ENCODE assay signal across 8 cellular contexts in genomic region chr7:75156335-75156912, GRCh38.
DNase-seq lines count a peak whose midpoint lies in the region; ATAC-seq, FAIRE-seq and TF ChIP-seq lines count a peak whose summit lies in the region.
"Not testable (repeated sequence)": the region's sequence is repeated elsewhere in the genome, so short reads cannot be mapped to it uniquely, and the experiment has no call there.

No MANE protein-coding gene starts in this region.

- H3K27ac ChIP-seq in A673 (ENCODE audit: low read depth, low read length, poor library complexity, severe bottlenecking); GM12878 (ENCODE audit: control insufficient read depth, insufficient read depth): not testable (repeated sequence)
- H3K27ac ChIP-seq in KOPT-K1 (ENCODE audit: low read depth, low read length, poor library complexity, severe bottlenecking): peak overlapping the region; percentile 43

- H3K9me3 ChIP-seq in A673 (ENCODE audit: low read depth, low read length, poor library complexity, severe bottlenecking); KOPT-K1 (ENCODE audit: insufficient read depth, low read length, poor library complexity, severe bottlenecking); GM12878 (replicated peaks; ENCODE audit: control insufficient read depth, insufficient read depth, low read length): not testable (repeated sequence)

- WGBS in GM12878 (ENCODE audit: insufficient coverage, insufficient replicate concordance, low lambda C conversion rate, missing lambda C conversion rate): 15% methylated on average over 9 of the region's 37 CpGs

- not testable (repeated sequence) for TF ChIP-seq CTCF in A673 (conservative IDR thresholded peaks at IDR 0.05; ENCODE audit: low read depth, low read length); GM12878 (IDR thresholded peaks at IDR 0.05 in 2 of 3, conservative IDR thresholded peaks at IDR 0.05 in 1 of 3; ENCODE audit: control insufficient read depth in 2 of 3, extremely low read depth in 1 of 3, insufficient read depth in 1 of 3, low read depth in 3 of 3, low read length in 3 of 3); glutamatergic neuron (IDR thresholded peaks at IDR 0.05; ENCODE audit: partially characterized antibody, unreplicated experiment)

- ATAC-seq in GM21737 (IDR thresholded peaks at IDR 0.05; ENCODE audit: unreplicated experiment) (peak; percentile 2), GM12878 (peak; percentile 11; the same call in 1 of the 3 replicates), naive B cell (ENCODE audit: low read depth in 2 of 2) (peak; percentile 10 to 13)

- intact Hi-C loops in A673 (cut with micrococcal nuclease; ENCODE audit: unreplicated experiment); GM12878 (cut with micrococcal nuclease; ENCODE audit: unreplicated experiment): not testable (repeated sequence)

- H2AFZ ChIP-seq in GM12878 (ENCODE audit: control insufficient read depth, low read depth, low read length): not testable (repeated sequence)

- not testable (repeated sequence) for TF ChIP-seq POLR2A in GM12878 (IDR thresholded peaks at IDR 0.05; ENCODE audit: low read depth, low read length)

- H3K9ac ChIP-seq in GM12878 (ENCODE audit: control insufficient read depth, insufficient read depth, low read length): not testable (repeated sequence)

- SMC1A ChIA-PET in GM12878 (lab: Charles Lee; ENCODE audit: uncharacterized antibody, unreplicated experiment): not testable (repeated sequence)

- not testable (repeated sequence) for FAIRE-seq in GM12878 (lab: Jason Lieb, UNC)

- in situ Hi-C loops in GM12878 (cut with MboI): not testable (repeated sequence)

- not testable (repeated sequence) for H3K4me1 Mint-ChIP-seq in glutamatergic neuron (ENCODE audit: low read depth, unreplicated experiment); naive B cell

- H3K36me3 Mint-ChIP-seq in glutamatergic neuron (ENCODE audit: unreplicated experiment); naive B cell: not testable (repeated sequence)

- H3K79me2 ChIP-seq in GM12878 (ENCODE audit: control insufficient read depth, insufficient read depth, low read length): not testable (repeated sequence)

- not testable (repeated sequence) for DNase-seq in A673 (ENCODE audit: low spot score); GM12878 (ENCODE audit: low read depth, low spot score); naive B cell
- DNase-seq in activated CD4-positive, alpha-beta T cell treated with anti-CD3 and anti-CD28 coated beads, Interleukin-2, amount 50 U/mL, for 4 hours: peak; percentile 4 to 11
- peak; percentile 29 for DNase-seq in glutamatergic neuron
- peak; percentile 25 for DNase-seq in stimulated activated CD4-positive, alpha-beta T cell treated with anti-CD3 and anti-CD28 coated beads, Interleukin-15, amount 100 ng/mL, for 24 hours

- not testable (repeated sequence) for H3K9me3 Mint-ChIP-seq in glutamatergic neuron (ENCODE audit: unreplicated experiment); naive B cell

- not testable (repeated sequence) for H3K27me3 ChIP-seq in A673 (replicated peaks; ENCODE audit: insufficient read depth, low read depth, low read length, poor library complexity); GM12878 (replicated peaks in 1 of 2; ENCODE audit: control insufficient read depth in 2 of 2, insufficient read depth in 2 of 2, low read length in 1 of 2)

- H3K4me3 ChIP-seq in A673 (ENCODE audit: low read depth, low read length, poor library complexity, severe bottlenecking): peak overlapping the region; percentile 36
- not testable (repeated sequence) for H3K4me3 ChIP-seq in GM12878

- H3K27me3 Mint-ChIP-seq in glutamatergic neuron (ENCODE audit: unreplicated experiment); naive B cell: not testable (repeated sequence)

- POLR2A ChIA-PET in A673 (lab: Charles Lee; ENCODE audit: low non-redundant PET); GM12878 (lab: Charles Lee): not testable (repeated sequence)

- not testable (repeated sequence) for H3K27ac Mint-ChIP-seq in glutamatergic neuron (ENCODE audit: unreplicated experiment)
- peak overlapping the region in 5 of 6 donors; percentile 27 to 97 (median 84) for H3K27ac Mint-ChIP-seq in naive B cell

- 0 out of 2 replicates have a peak overlapping the region, but pooled peaks have one; percentile 33 for H3K4me2 ChIP-seq in GM12878 (ENCODE audit: control insufficient read depth, insufficient read depth)

- RAD21 ChIA-PET in GM12878 (lab: Charles Lee; ENCODE audit: unreplicated experiment): not testable (repeated sequence)

- CTCF ChIA-PET in A673 (lab: Charles Lee); GM12878 (lab: Yijun Ruan, JAX): not testable (repeated sequence)

- H3K4me1 ChIP-seq in A673 (ENCODE audit: insufficient read depth, low read length, poor library complexity, severe bottlenecking); GM12878 (ENCODE audit: control insufficient read depth, insufficient read depth, low read length): not testable (repeated sequence)

- not testable (repeated sequence) for H4K20me1 ChIP-seq in GM12878 (ENCODE audit: control insufficient read depth, insufficient read depth)

- not testable (repeated sequence) for TF ChIP-seq EP300 in GM12878 (IDR thresholded peaks at IDR 0.05; ENCODE audit: borderline replicate concordance in 1 of 2, control insufficient read depth in 1 of 2, low read depth in 2 of 2, low read length in 2 of 2)

- not testable (repeated sequence) for BruUV-seq in A673 (replicated peaks; lab: Mats Ljungman, UMichigan); GM12878 (replicated peaks; lab: Mats Ljungman, UMichigan)

- not testable (repeated sequence) for H3K36me3 ChIP-seq in A673 (ENCODE audit: insufficient read depth, low read length, poor library complexity, severe bottlenecking); KOPT-K1 (ENCODE audit: insufficient read depth, low read length); GM12878 (ENCODE audit: control insufficient read depth in 2 of 2, insufficient read depth in 2 of 2, low read length in 1 of 2)

- TF ChIP-seq RAD21 in GM12878 (IDR thresholded peaks at IDR 0.05; ENCODE audit: insufficient read depth, low read depth, low read length): not testable (repeated sequence)

- peak overlapping the region; percentile 61 for H3K4me3 Mint-ChIP-seq in glutamatergic neuron (ENCODE audit: unreplicated experiment)
- peak overlapping the region in 7 of 8 donors; percentile 43 to 74 (median 56) for H3K4me3 Mint-ChIP-seq in naive B cell
